In genomic region chr13:101412076-101412475, GRCh38 we compare ENCODE assay signal across 17 cellular contexts. TPM values are rescaled to one million over a fixed set of nuclear protein-coding genes. Genes with fewer than 3 reads are reported as not detected.
"Had no signal": no experiment of that assay in that cellular context is flagged by ENCODE, and none has a peak within 500 bp of the region (broad histone marks: within the 10 kb centered on the region; RNA-seq: fewer than 3 reads in every experiment).

No MANE protein-coding gene starts in this region.

- H3K4me3 Mint-ChIP-seq: naive thymus-derived CD4-positive, alpha-beta T cell had no signal

- H3K36me3 Mint-ChIP-seq: naive thymus-derived CD4-positive, alpha-beta T cell had no signal

- H3K36me3 ChIP-seq: heart left ventricle, neutrophil, ovary, suprapubic skin, tibial artery, upper lobe of left lung, uterus had no signal

- H3K27ac Mint-ChIP-seq: naive thymus-derived CD4-positive, alpha-beta T cell; progenitor cell of endocrine pancreas had no signal

- H3K27ac ChIP-seq: heart left ventricle, neutrophil, ovary, suprapubic skin, tibial artery, upper lobe of left lung, uterus had no signal

- H3K27me3 ChIP-seq: ovary, uterus had no signal

- ATAC-seq: heart left ventricle; naive thymus-derived CD4-positive, alpha-beta T cell; right cardiac atrium had no signal

- DNase-seq: erythroblast; heart left ventricle; hippocampal formation; mesendoderm; naive thymus-derived CD4-positive, alpha-beta T cell; ovary; right cardiac atrium; stimulated activated CD4-positive, alpha-beta T cell treated with anti-CD3 and anti-CD28 coated beads, Interleukin-2, amount 100 ng/mL, for 48 hours; stimulated activated naive CD4-positive, alpha-beta T cell treated with Interleukin-2 at 50 U/mL for 16 hours; tibial artery; uterus had no signal

- H3K4me3 ChIP-seq: heart left ventricle, ovary, smooth muscle cell, suprapubic skin, tibial artery, upper lobe of left lung, uterus had no signal

- H3K9me3 ChIP-seq: heart left ventricle, neutrophil, ovary, suprapubic skin, tibial artery, upper lobe of left lung, uterus had no signal

- H3K4me1 ChIP-seq: uterus had no signal

RNA-seq across cellular contexts. Expression of gene NALCN, which starts 4.2 kb away (rescaled TPM):
- total RNA-seq: mononuclear cell; naive thymus-derived CD4-positive, alpha-beta T cell had no signal
- polyA plus RNA-seq: naive thymus-derived CD4-positive, alpha-beta T cell had no signal

RNA-seq across cellular contexts. Expression of gene ITGBL1, which starts 40.4 kb away (rescaled TPM):
- total RNA-seq: mononuclear cell; naive thymus-derived CD4-positive, alpha-beta T cell; progenitor cell of endocrine pancreas; smooth muscle cell had no signal
- polyA plus RNA-seq: naive thymus-derived CD4-positive, alpha-beta T cell had no signal
